ENCODE assay signal across 17 cellular contexts in the genomic region with DNA sequence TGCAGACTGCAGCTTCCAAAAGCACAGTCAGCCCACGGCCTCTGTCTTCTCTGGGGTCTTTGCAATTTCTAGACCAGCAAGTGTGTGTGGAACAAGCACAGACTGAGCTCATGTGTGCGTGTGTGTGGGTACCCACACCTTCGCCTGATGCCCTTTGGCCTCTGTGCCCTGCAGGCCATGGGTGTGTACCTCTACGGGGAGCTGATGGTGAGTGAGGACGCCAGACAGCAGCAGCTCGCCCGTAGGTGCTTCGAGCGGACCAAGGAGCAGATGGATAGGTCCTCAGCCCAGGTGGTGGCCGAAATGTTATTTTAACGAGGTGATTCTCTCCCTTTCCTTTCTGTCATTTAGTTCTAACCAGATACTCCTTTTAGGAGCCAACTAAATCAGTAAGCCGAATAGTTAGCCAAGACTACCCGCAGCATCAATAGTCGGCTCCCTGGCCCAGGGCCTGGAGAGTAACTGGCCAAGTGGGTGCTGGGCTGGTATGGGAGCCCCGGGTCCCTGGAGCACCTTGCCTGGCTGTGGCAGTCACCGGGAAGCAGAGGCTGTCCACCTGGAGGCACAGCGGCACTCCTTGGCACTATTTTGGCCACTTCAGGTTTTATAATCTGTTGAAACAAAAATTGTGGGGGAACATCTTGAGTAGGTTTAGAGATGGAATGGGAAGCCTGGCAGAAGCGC.
DNase-seq lines count a peak whose midpoint lies in the region; ATAC-seq and TF ChIP-seq lines count a peak whose summit lies in the region.
"Had no signal": no experiment of that assay in that cellular context is flagged by ENCODE, and none has a peak within 500 bp of the region (broad histone marks: within the 10 kb centered on the region; RNA-seq: fewer than 3 reads in every experiment).

No MANE protein-coding gene starts in this region.

- TF ChIP-seq CTCF in heart right ventricle (IDR thresholded peaks at IDR 0.05) (no peak), esophagus squamous epithelium (IDR thresholded peaks at IDR 0.05) (no peak), prostate gland (IDR thresholded peaks at IDR 0.05) (no peak), upper lobe of right lung (IDR thresholded peaks at IDR 0.05) (no peak)

- intact Hi-C loops in heart right ventricle (cut with DNase I) (loop anchor here in 4 of 10 donors (1.0 to 10.0 kb wide), 5 partner anchors 28 to 68 kb away; no protein-coding TSS in a partner anchor), right cardiac atrium (cut with DNase I) (loop anchor here in 1 of 4 donors (10.0 kb wide), 1 partner anchor 58 kb away; no protein-coding TSS in a partner anchor), esophagus squamous epithelium (cut with DNase I) (no loop called here), prostate gland (cut with DNase I) (loop anchor here (10.0 kb wide), 1 partner anchor 48 kb away; no protein-coding TSS in a partner anchor), upper lobe of right lung (cut with DNase I) (no loop called here)

- 65 to 70% methylated on average over 18 of the region's 18 CpGs for WGBS in heart right ventricle, 2 donors
- 77% methylated on average over 18 of the region's 18 CpGs for WGBS in right cardiac atrium
- 42 to 63% methylated on average over 11 to 16 of the region's 18 CpGs for WGBS in esophagus squamous epithelium, 2 donors
- WGBS in prostate gland, result 44% methylated on average over 17 of the region's 18 CpGs

- H3K27me3 ChIP-seq in heart right ventricle, result no peaks in the 10 kb centered on the region
- no peaks in the 10 kb centered on the region for H3K27me3 ChIP-seq in right cardiac atrium (ENCODE audit: control insufficient read depth, insufficient read depth)
- H3K27me3 ChIP-seq in esophagus squamous epithelium, result no peaks in the 10 kb centered on the region
- H3K27me3 ChIP-seq in prostate gland (replicated peaks; ENCODE audit: insufficient read depth), result no peaks in the 10 kb centered on the region
- H3K27me3 ChIP-seq in upper lobe of right lung, result no peaks in the 10 kb centered on the region

- H3K36me3 ChIP-seq in heart right ventricle (peaks cover 0 to 98% (median 60%) of the 10 kb centered on the region in 9 donors), esophagus squamous epithelium (peaks cover 12 to 94% (median 17%) of the 10 kb centered on the region in 3 donors), prostate gland (peaks cover 0 to 14% of the 10 kb centered on the region in 2 donors), upper lobe of right lung (peaks cover 64% of the 10 kb centered on the region)

- peaks cover 18 to 100% (median 89%) of the 10 kb centered on the region in 9 donors for H3K4me1 ChIP-seq in heart right ventricle
- H3K4me1 ChIP-seq in right cardiac atrium (ENCODE audit: control insufficient read depth, insufficient read depth, low read length), result peaks cover 6% of the 10 kb centered on the region
- peaks cover 47 to 100% (median 88%) of the 10 kb centered on the region in 3 donors for H3K4me1 ChIP-seq in esophagus squamous epithelium
- peaks cover 28% of the 10 kb centered on the region for H3K4me1 ChIP-seq in prostate gland (replicated peaks)
- H3K4me1 ChIP-seq in upper lobe of right lung, result peaks cover 9% of the 10 kb centered on the region

- H3K4me3 ChIP-seq in heart right ventricle (no peak overlapping the region), right cardiac atrium (ENCODE audit: low read length) (no peak overlapping the region), esophagus squamous epithelium (no peak overlapping the region), prostate gland (no peak overlapping the region), upper lobe of right lung (no peak overlapping the region)
- H3K4me3 ChIP-seq: PC-9 had no signal

- no peak for DNase-seq in heart right ventricle
- DNase-seq in right cardiac atrium, result no peak
- DNase-seq in esophagus squamous epithelium (lab: John Stamatoyannopoulos, UW), result no peak
- no peak for DNase-seq in prostate gland (ENCODE audit: low spot score)
- DNase-seq in upper lobe of right lung, result peak; percentile 34
- no peak for DNase-seq in NCI-H1930 (lab: John Stamatoyannopoulos, UW)
- DNase-seq in NCI-H146 (lab: John Stamatoyannopoulos, UW), result no peak
- DNase-seq: activated CD4-positive, CD25-positive, alpha-beta regulatory T cell treated with anti-CD3 and anti-CD28 coated beads, Interleukin-2, amount 50 U/mL, for 72 hours; cerebellar nuclear complex; DMS153; Karpas-422; NCI-H1105 treated with DMSO at 0.1 percent for 48 hours; NCI-H2171; NCI-H748 treated with DMSO at 0.1 percent for 48 hours; PC-9 had no signal

- no peak for ATAC-seq in heart right ventricle
- no peak for ATAC-seq in right cardiac atrium
- ATAC-seq in upper lobe of right lung, result no peak
- no peak for ATAC-seq in HG02973 (IDR thresholded peaks at IDR 0.05; ENCODE audit: unreplicated experiment)

- H3K9me3 ChIP-seq in heart right ventricle (no peaks in the 10 kb centered on the region), right cardiac atrium (ENCODE audit: control insufficient read depth, low read length) (no peaks in the 10 kb centered on the region), esophagus squamous epithelium (no peaks in the 10 kb centered on the region), prostate gland (no peaks in the 10 kb centered on the region), upper lobe of right lung (no peaks in the 10 kb centered on the region)

- TF ChIP-seq POLR2A in esophagus squamous epithelium (IDR thresholded peaks at IDR 0.05), result no peak
- no peak for TF ChIP-seq POLR2A in prostate gland (IDR thresholded peaks at IDR 0.05)

- H3K27ac ChIP-seq in heart right ventricle (peak overlapping the region in 7 of 10 donors; percentile 8 to 86 (median 43)), right cardiac atrium (ENCODE audit: low read length) (no peak overlapping the region), esophagus squamous epithelium (peak overlapping the region; percentile 87 to 97 (median 89)), prostate gland (peak overlapping the region; percentile 37 to 83), upper lobe of right lung (no peak overlapping the region)
- H3K27ac ChIP-seq: C4-2B, PC-9 had no signal

Comparison
In these comparisons a context has a peak if more than half of its experiments do, and no peak if none do; other contexts are left out.
1. H3K27ac ChIP-seq: peak in heart right ventricle (7 of 10), esophagus squamous epithelium (4 of 4) and prostate gland (2 of 2); none in right cardiac atrium (single experiment) and upper lobe of right lung (single experiment).